8 cellular contexts compared by ENCODE assay signal in genomic region chr17:65100316-65101140, GRCh38. TPM values are rescaled to one million over a fixed set of nuclear protein-coding genes. Genes with fewer than 3 reads are reported as not detected.
DNase-seq lines count a peak whose midpoint lies in the region; ATAC-seq lines count a peak whose summit lies in the region.

No MANE protein-coding gene starts in this region.

- no peaks in the 10 kb centered on the region for H3K27me3 ChIP-seq in BLaER1 treated with 17β-estradiol and CSF1 and Interleukin-3, amounts not matched to agents 10 nM and 100 nM

- no peaks in the 10 kb centered on the region for H4K20me1 ChIP-seq in BLaER1 treated with 17β-estradiol and CSF1 and Interleukin-3, amounts not matched to agents 10 nM and 100 nM

- ATAC-seq in GM19351 (IDR thresholded peaks at IDR 0.05; ENCODE audit: unreplicated experiment) (peak; percentile 65), HG03469 (IDR thresholded peaks at IDR 0.05; ENCODE audit: unreplicated experiment) (peak; percentile 45)

- peaks cover 25% of the 10 kb centered on the region for H3K4me1 Mint-ChIP-seq in activated CD4-positive, alpha-beta memory T cell treated with anti-CD3 and anti-CD28 coated beads for 36 hours (ENCODE audit: low read depth)

- peak overlapping the region in 10 of 11 experiments; percentile 2 to 63 (median 25); a peak in 15 of 22 replicates for H3K9ac ChIP-seq in BLaER1 treated with 17β-estradiol and CSF1 and Interleukin-3, amounts not matched to agents 10 nM and 100 nM

- H3K9me3 ChIP-seq in BLaER1 treated with 17β-estradiol and CSF1 and Interleukin-3, amounts not matched to agents 10 nM and 100 nM (replicated peaks in 1 of 11): no peaks in the 10 kb centered on the region

- peak overlapping the region; percentile 85 for H3K27ac Mint-ChIP-seq in activated CD4-positive, alpha-beta memory T cell treated with anti-CD3 and anti-CD28 coated beads for 36 hours

- no peaks in the 10 kb centered on the region for H3K9me3 Mint-ChIP-seq in activated CD4-positive, alpha-beta memory T cell treated with anti-CD3 and anti-CD28 coated beads for 36 hours

- CTCF ChIA-PET in activated CD4-positive, alpha-beta memory T cell treated with anti-CD3 and anti-CD28 coated beads for 36 hours (lab: Charles Lee): interaction anchor here (0.6 to 3.0 kb wide), 49 partner anchors 9 to 1064 kb away, joined by 3 to 26 read pairs (median 6); partner anchors contain the start of genes GNA13, LRRC37A3 and RGS9

- peak overlapping the region in 10 of 11 experiments; percentile 8 to 73 (median 48); a peak in 17 of 22 replicates for H3K27ac ChIP-seq in BLaER1 treated with 17β-estradiol and CSF1 and Interleukin-3, amounts not matched to agents 10 nM and 100 nM

- H3K4me2 ChIP-seq in BLaER1 treated with 17β-estradiol and CSF1 and Interleukin-3, amounts not matched to agents 10 nM and 100 nM: peak overlapping the region; percentile 53 to 88 (median 74)

- H3K36me3 Mint-ChIP-seq in activated CD4-positive, alpha-beta memory T cell treated with anti-CD3 and anti-CD28 coated beads for 36 hours: no peaks in the 10 kb centered on the region

- no peaks in the 10 kb centered on the region for H3K27me3 Mint-ChIP-seq in activated CD4-positive, alpha-beta memory T cell treated with anti-CD3 and anti-CD28 coated beads for 36 hours

- peaks cover 6 to 22% (median 12%) of the 10 kb centered on the region in 10 experiments for H3K4me1 ChIP-seq in BLaER1 treated with 17β-estradiol and CSF1 and Interleukin-3, amounts not matched to agents 10 nM and 100 nM

- no peaks in the 10 kb centered on the region for H3K36me3 ChIP-seq in BLaER1 treated with 17β-estradiol and CSF1 and Interleukin-3, amounts not matched to agents 10 nM and 100 nM

- POLR2A ChIA-PET in activated CD4-positive, alpha-beta memory T cell treated with anti-CD3 and anti-CD28 coated beads for 36 hours (lab: Charles Lee): interaction anchor here (0.6 to 1.8 kb wide), 10 partner anchors 23 to 135 kb away, joined by 3 to 10 read pairs (median 4); no protein-coding TSS in a partner anchor

- DNase-seq in NCI-H748 treated with DMSO at 0.1 percent for 48 hours (lab: John Stamatoyannopoulos, UW) (peak; percentile 71), medulla oblongata (ENCODE audit: extremely low spot score) (peak; percentile 93)
- DNase-seq in activated CD4-positive, alpha-beta memory T cell treated with anti-CD3 and anti-CD28 coated beads for 36 hours: peak; percentile 85
- DNase-seq in effector CD4-positive, alpha-beta T cell: peak; percentile 81
- DNase-seq in stimulated activated CD8-positive, alpha-beta memory T cell treated with anti-CD3 and anti-CD28 coated beads, Interleukin-12 subunit alpha, Interleukin-12 subunit beta, amount 100 ng/mL, for 1 hour (ENCODE audit: low read depth): peak; percentile 70

- intact Hi-C loops in activated CD4-positive, alpha-beta memory T cell treated with anti-CD3 and anti-CD28 coated beads for 36 hours (cut with micrococcal nuclease): loop anchor here (1.0 to 2.0 kb wide), 8 partner anchors 21 to 136 kb away; partner anchors contain the start of genes GNA13 and RGS9

- H3K4me3 ChIP-seq in BLaER1 treated with 17β-estradiol and CSF1 and Interleukin-3, amounts not matched to agents 10 nM and 100 nM: peak overlapping the region in 9 of 10 experiments; percentile 10 to 63 (median 41); a peak in 17 of 20 replicates

- H3K4me3 Mint-ChIP-seq in activated CD4-positive, alpha-beta memory T cell treated with anti-CD3 and anti-CD28 coated beads for 36 hours: peak overlapping the region; percentile 76

RNA-seq across cellular contexts. Expression of gene RGS9, which starts 36.6 kb away (rescaled TPM):
- total RNA-seq in activated CD4-positive, alpha-beta memory T cell treated with anti-CD3 and anti-CD28 coated beads for 36 hours: 1 to 10 TPM; 6.4 to 8.7 TPM

RNA-seq across cellular contexts. Expression of gene GNA13, which starts 44.0 kb away (rescaled TPM):
- 10 to 100 TPM; 55.4 to 55.7 TPM for total RNA-seq in activated CD4-positive, alpha-beta memory T cell treated with anti-CD3 and anti-CD28 coated beads for 36 hours

Comparison
In these comparisons a context has a peak if more than half of its experiments do, and no peak if none do; other contexts are left out.
1. Peak in every context shown above with its lines: DNase-seq, ATAC-seq, H3K4me3 ChIP-seq and H3K27ac ChIP-seq.